ENCODE assay signal across 1 cellular context in the genomic region with DNA sequence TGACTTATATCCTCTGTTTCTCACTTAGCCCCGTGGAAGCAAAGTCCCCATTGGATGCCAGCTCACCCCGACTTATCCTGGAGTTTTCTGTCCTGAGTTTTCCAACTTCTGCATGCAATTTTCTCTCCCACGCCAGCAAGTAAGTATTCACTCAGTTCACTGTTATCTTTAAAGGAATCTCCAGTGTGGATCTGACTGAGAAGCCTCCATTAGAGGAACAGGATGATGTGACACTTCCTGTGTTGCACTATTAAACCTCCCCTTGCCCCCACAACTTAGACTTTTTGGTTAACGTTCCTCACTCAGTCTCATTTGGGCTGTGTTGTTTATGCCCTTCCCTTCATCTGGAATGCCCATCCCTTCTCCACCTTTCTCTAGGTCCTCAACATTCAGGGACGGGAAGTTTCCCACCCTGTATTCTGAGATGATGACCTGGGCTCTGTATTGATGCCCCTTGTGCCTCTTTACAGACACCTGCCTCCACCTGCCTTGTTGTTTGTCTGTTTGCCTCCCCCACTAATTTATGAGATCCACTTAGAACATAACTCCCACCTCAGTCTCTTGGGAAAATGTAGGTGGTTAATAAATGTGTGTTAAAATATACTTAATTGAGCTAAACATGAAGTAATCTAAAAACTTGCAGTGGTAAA.
TF ChIP-seq lines count a peak whose summit lies in the region.

No MANE protein-coding gene starts in this region.

TF ChIP-seq in K562, 482 proteins besides CTCF, POLR2A, EP300 and RAD21 (continued from another document and continues in another):
- TF ChIP-seq ZBTB11 (CRISPR knock-in tag; IDR thresholded peaks at IDR 0.05) (peak in 2 of 3 experiments; percentile 91 to 97; a peak in 4 of 6 replicates), GTF2F1 (IDR thresholded peaks at IDR 0.05; ENCODE audit: low read depth, low read length) (no peak), SIN3A (IDR thresholded peaks at IDR 0.05; ENCODE audit: borderline replicate concordance in 2 of 2, control insufficient read depth in 1 of 2, low read depth in 2 of 2, low read length in 2 of 2) (no peak), NR2C2 (CRISPR knock-in tag; IDR thresholded peaks at IDR 0.05) (no peak), NR2C2 (tag; IDR thresholded peaks at IDR 0.05) (peak; percentile 94), NFYB (IDR thresholded peaks at IDR 0.05; ENCODE audit: extremely low read depth, insufficient read length) (no peak), CBX2 (IDR thresholded peaks at IDR 0.05; ENCODE audit: insufficient read depth, low read length, poor library complexity, severe bottlenecking) (no peak), TSC22D4 (tag; IDR thresholded peaks at IDR 0.05) (no peak), SUPT5H (IDR thresholded peaks at IDR 0.05) (no peak), ZNF668 (CRISPR knock-in tag; IDR thresholded peaks at IDR 0.05) (no peak), HMG20A (CRISPR knock-in tag; conservative IDR thresholded peaks at IDR 0.05) (no peak), PHTF2 (CRISPR knock-in tag; IDR thresholded peaks at IDR 0.05) (no peak), ZNF263 (CRISPR knock-in tag; IDR thresholded peaks at IDR 0.05; ENCODE audit: borderline replicate concordance) (no peak), E2F4 (CRISPR knock-in tag; IDR thresholded peaks at IDR 0.05; ENCODE audit: low read depth) (no peak), KLF1 (tag; IDR thresholded peaks at IDR 0.05) (no peak), ZNF57 (CRISPR knock-in tag; IDR thresholded peaks at IDR 0.05) (no peak), ELF4 (CRISPR knock-in tag; IDR thresholded peaks at IDR 0.05) (no peak), COPS2 (conservative IDR thresholded peaks at IDR 0.05) (no peak), ZNF408 (CRISPR knock-in tag; IDR thresholded peaks at IDR 0.05; ENCODE audit: low read depth) (no peak), EP400 (IDR thresholded peaks at IDR 0.05) (no peak), NCOA2 (IDR thresholded peaks at IDR 0.05; ENCODE audit: partially characterized antibody in 2 of 2) (no peak), CC2D1A (IDR thresholded peaks at IDR 0.05) (no peak), PHF8 (IDR thresholded peaks at IDR 0.05; ENCODE audit: borderline replicate concordance, low read length) (no peak), MEIS2 (IDR thresholded peaks at IDR 0.05; ENCODE audit: partially characterized antibody) (no peak), FOXA3 (CRISPR knock-in tag; conservative IDR thresholded peaks at IDR 0.05 in 1 of 2, IDR thresholded peaks at IDR 0.05 in 1 of 2) (no peak)
- TF ChIP-seq, protein P1, sequence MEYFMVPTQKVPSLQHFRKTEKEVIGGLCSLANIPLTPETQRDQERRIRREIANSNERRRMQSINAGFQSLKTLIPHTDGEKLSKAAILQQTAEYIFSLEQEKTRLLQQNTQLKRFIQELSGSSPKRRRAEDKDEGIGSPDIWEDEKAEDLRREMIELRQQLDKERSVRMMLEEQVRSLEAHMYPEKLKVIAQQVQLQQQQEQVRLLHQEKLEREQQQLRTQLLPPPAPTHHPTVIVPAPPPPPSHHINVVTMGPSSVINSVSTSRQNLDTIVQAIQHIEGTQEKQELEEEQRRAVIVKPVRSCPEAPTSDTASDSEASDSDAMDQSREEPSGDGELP (CRISPR knock-in tag; IDR thresholded peaks at IDR 0.05; ENCODE audit: borderline replicate concordance): no peak
- TF ChIP-seq, protein P2, sequence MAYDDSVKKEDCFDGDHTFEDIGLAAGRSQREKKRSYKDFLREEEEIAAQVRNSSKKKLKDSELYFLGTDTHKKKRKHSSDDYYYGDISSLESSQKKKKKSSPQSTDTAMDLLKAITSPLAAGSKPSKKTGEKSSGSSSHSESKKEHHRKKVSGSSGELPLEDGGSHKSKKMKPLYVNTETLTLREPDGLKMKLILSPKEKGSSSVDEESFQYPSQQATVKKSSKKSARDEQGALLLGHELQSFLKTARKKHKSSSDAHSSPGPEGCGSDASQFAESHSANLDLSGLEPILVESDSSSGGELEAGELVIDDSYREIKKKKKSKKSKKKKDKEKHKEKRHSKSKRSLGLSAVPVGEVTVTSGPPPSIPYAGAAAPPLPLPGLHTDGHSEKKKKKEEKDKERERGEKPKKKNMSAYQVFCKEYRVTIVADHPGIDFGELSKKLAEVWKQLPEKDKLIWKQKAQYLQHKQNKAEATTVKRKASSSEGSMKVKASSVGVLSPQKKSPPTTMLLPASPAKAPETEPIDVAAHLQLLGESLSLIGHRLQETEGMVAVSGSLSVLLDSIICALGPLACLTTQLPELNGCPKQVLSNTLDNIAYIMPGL (CRISPR knock-in tag; IDR thresholded peaks at IDR 0.05): no peak
- TF ChIP-seq, protein P3, sequence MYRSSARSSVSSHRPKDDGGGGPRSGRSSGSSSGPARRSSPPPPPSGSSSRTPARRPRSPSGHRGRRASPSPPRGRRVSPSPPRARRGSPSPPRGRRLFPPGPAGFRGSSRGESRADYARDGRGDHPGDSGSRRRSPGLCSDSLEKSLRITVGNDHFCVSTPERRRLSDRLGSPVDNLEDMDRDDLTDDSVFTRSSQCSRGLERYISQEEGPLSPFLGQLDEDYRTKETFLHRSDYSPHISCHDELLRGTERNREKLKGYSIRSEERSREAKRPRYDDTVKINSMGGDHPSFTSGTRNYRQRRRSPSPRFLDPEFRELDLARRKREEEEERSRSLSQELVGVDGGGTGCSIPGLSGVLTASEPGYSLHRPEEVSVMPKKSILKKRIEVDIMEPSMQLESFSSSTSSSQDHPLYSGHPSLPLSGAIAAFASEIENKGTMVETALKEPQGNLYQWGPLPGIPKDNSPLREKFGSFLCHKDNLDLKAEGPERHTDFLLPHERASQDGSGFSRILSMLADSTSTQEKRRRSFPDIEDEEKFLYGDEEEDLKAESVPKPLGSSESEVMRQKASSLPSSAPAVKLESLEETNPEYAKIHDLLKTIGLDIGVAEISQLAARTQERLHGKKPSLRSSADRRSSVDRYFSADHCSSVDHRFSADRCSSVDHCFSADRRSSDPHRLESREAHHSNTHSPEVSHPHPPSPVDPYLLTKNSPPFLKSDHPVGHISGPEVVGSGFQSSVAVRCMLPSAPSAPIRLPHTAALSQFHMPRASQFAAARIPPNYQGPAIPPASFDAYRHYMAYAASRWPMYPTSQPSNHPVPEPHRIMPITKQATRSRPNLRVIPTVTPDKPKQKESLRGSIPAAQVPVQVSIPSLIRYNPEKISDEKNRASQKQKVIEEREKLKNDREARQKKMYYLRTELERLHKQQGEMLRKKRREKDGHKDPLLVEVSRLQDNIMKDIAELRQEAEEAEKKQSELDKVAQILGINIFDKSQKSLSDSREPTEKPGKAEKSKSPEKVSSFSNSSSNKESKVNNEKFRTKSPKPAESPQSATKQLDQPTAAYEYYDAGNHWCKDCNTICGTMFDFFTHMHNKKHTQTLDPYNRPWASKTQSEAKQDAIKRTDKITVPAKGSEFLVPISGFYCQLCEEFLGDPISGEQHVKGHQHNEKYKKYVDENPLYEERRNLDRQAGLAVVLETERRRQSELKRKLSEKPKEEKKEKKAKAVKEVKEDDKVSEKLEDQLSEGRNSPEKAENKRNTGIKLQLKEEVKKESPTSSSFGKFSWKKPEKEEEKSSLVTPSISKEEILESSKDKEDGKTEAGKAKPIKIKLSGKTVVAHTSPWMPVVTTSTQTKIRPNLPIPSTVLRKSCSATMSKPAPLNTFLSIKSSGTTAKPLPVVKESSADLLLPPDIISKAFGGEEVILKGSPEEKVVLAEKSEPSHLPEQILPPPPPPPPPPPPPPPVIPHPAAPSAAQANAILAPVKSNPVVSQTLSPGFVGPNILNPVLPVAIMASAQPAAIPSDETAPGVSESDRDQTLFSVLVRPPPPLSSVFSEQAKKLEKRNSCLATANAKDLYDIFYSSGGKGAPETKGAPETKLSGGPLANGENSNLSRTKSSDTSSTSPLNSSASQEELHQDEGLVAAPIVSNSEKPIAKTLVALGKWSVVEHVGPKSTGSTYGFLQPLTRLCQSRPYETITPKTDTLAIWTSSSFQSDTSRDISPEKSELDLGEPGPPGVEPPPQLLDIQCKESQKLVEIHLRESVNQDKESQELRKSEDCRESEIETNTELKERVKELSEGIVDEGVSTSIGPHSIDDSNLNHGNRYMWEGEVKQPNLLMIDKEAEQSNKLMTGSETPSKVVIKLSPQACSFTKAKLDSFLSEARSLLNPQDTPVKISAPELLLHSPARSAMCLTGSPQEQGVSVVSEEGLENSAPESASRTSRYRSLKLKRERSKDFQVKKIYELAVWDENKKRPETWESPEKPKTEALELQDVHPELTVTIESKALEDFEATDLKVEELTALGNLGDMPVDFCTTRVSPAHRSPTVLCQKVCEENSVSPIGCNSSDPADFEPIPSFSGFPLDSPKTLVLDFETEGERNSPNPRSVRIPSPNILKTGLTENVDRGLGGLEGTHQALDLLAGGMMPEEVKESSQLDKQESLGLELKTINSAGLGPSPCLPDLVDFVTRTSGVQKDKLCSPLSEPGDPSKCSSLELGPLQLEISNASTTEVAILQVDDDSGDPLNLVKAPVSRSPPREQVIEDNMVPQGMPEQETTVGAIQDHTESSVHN (IDR thresholded peaks at IDR 0.05; ENCODE audit: borderline replicate concordance in 1 of 2, low read depth in 1 of 2): no peak
- TF ChIP-seq, protein P4, sequence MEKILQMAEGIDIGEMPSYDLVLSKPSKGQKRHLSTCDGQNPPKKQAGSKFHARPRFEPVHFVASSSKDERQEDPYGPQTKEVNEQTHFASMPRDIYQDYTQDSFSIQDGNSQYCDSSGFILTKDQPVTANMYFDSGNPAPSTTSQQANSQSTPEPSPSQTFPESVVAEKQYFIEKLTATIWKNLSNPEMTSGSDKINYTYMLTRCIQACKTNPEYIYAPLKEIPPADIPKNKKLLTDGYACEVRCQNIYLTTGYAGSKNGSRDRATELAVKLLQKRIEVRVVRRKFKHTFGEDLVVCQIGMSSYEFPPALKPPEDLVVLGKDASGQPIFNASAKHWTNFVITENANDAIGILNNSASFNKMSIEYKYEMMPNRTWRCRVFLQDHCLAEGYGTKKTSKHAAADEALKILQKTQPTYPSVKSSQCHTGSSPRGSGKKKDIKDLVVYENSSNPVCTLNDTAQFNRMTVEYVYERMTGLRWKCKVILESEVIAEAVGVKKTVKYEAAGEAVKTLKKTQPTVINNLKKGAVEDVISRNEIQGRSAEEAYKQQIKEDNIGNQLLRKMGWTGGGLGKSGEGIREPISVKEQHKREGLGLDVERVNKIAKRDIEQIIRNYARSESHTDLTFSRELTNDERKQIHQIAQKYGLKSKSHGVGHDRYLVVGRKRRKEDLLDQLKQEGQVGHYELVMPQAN (IDR thresholded peaks at IDR 0.05; ENCODE audit: borderline replicate concordance): no peak
- TF ChIP-seq, protein P5, sequence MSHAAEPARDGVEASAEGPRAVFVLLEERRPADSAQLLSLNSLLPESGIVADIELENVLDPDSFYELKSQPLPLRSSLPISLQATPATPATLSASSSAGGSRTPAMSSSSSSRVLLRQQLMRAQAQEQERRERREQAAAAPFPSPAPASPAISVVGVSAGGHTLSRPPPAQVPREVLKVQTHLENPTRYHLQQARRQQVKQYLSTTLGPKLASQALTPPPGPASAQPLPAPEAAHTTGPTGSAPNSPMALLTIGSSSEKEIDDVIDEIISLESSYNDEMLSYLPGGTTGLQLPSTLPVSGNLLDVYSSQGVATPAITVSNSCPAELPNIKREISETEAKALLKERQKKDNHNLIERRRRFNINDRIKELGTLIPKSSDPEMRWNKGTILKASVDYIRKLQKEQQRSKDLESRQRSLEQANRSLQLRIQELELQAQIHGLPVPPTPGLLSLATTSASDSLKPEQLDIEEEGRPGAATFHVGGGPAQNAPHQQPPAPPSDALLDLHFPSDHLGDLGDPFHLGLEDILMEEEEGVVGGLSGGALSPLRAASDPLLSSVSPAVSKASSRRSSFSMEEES (CRISPR knock-in tag; IDR thresholded peaks at IDR 0.05): no peak
- TF ChIP-seq, protein P6, sequence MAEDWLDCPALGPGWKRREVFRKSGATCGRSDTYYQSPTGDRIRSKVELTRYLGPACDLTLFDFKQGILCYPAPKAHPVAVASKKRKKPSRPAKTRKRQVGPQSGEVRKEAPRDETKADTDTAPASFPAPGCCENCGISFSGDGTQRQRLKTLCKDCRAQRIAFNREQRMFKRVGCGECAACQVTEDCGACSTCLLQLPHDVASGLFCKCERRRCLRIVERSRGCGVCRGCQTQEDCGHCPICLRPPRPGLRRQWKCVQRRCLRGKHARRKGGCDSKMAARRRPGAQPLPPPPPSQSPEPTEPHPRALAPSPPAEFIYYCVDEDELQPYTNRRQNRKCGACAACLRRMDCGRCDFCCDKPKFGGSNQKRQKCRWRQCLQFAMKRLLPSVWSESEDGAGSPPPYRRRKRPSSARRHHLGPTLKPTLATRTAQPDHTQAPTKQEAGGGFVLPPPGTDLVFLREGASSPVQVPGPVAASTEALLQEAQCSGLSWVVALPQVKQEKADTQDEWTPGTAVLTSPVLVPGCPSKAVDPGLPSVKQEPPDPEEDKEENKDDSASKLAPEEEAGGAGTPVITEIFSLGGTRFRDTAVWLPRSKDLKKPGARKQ (CRISPR knock-in tag; IDR thresholded peaks at IDR 0.05): no peak
